ENCODE assay signal across 19 cellular contexts in genomic region chr7:41685684-41686083, GRCh38. TPM values are rescaled to one million over a fixed set of nuclear protein-coding genes. Genes with fewer than 3 reads are reported as not detected.
A peak's percentile ranks its signal among the peaks of the same experiment; 100 is the strongest.
DNase-seq lines count a peak whose midpoint lies in the region; ATAC-seq, FAIRE-seq and TF ChIP-seq lines count a peak whose summit lies in the region.
"Had no signal": no experiment of that assay in that cellular context is flagged by ENCODE, and none has a peak within 500 bp of the region (broad histone marks: within the 10 kb centered on the region; RNA-seq: fewer than 3 reads in every experiment).

No MANE protein-coding gene starts in this region.

- DNase-seq in A172 (ENCODE audit: low spot score) (peak; percentile 58), HT1080 (ENCODE audit: low read depth) (peak; percentile 89), RWPE2 (ENCODE audit: low spot score) (no peak), endothelial cell of umbilical vein (ENCODE audit: low read depth, low spot score) (peak; percentile 76)
- DNase-seq in activated CD8-positive, alpha-beta memory T cell treated with anti-CD3 and anti-CD28 coated beads, Interleukin-2, amount 50 U/mL, for 48 hours = no peak
- DNase-seq: activated CD4-positive, alpha-beta memory T cell treated with anti-CD3 and anti-CD28 coated beads, Interleukin-2, amount 10 ng/mL, durations not matched to agents 7 days and 5 days; activated naive CD8-positive, alpha-beta T cell treated with anti-CD3 and anti-CD28 coated beads, Interleukin-2, amount 10 ng/mL, durations not matched to agents 7 days and 5 days; activated T-cell treated with anti-CD3 and anti-CD28 coated beads, Interleukin-2, amount 50 U/mL, for 72 hours; CD4-positive, CD25-positive, alpha-beta regulatory T cell; left cardiac atrium; MM.1S; NCI-H526; stimulated activated naive CD8-positive, alpha-beta T cell treated with anti-CD3 and anti-CD28 coated beads, Interleukin-15, amount 100 ng/mL, for 72 hours; WERI-Rb-1 had no signal

- TF ChIP-seq POLR2A in endothelial cell of umbilical vein (IDR thresholded peaks at IDR 0.05; ENCODE audit: low read depth, low read length) = no peak

- BruUV-seq in endothelial cell of umbilical vein (replicated peaks; lab: Mats Ljungman, UMichigan) = no TSS peak

- FAIRE-seq in endothelial cell of umbilical vein (lab: Jason Lieb, UNC) = peak; percentile 57

- dilution Hi-C loops in endothelial cell of umbilical vein (cut with MboI; ENCODE audit: extremely low pct_ligation_motif_present, low sequenced_read_pairs) = no loop called here

- no peaks in the 10 kb centered on the region for H3K9me1 ChIP-seq in endothelial cell of umbilical vein (replicated peaks; ENCODE audit: control insufficient read depth, extremely low read depth, insufficient read depth, low read length)

- peaks cover 3% of the 10 kb centered on the region for H3K79me2 ChIP-seq in endothelial cell of umbilical vein (ENCODE audit: control insufficient read depth, insufficient read depth, low read length)

- H3K9me3 ChIP-seq in RWPE2 (ENCODE audit: severe bottlenecking) = no peaks in the 10 kb centered on the region
- no peaks in the 10 kb centered on the region for H3K9me3 ChIP-seq in endothelial cell of umbilical vein (replicated peaks; ENCODE audit: control insufficient read depth, insufficient read depth, low read length)
- H3K9me3 ChIP-seq: right atrium auricular region had no signal

- peak overlapping the region; percentile 52 for H3K4me2 ChIP-seq in endothelial cell of umbilical vein (ENCODE audit: insufficient read depth, low read length)
- H3K4me2 ChIP-seq: neural progenitor cell had no signal

- H3K4me3 ChIP-seq in RWPE2 (ENCODE audit: severe bottlenecking) = no peak overlapping the region
- H3K4me3 ChIP-seq in endothelial cell of umbilical vein (replicated peaks in 1 of 3; ENCODE audit: insufficient read depth in 1 of 3, low read depth in 1 of 3, low read length in 3 of 3) = no peak overlapping the region
- H3K4me3 ChIP-seq: neural progenitor cell, right atrium auricular region had no signal

- intact Hi-C loops in endothelial cell of umbilical vein (cut with micrococcal nuclease) = loop anchor here (1.0 kb wide), 1 partner anchor 10 kb away; no protein-coding TSS in a partner anchor

- TF ChIP-seq CTCF in RWPE2 (IDR thresholded peaks at IDR 0.05; ENCODE audit: poor library complexity, severe bottlenecking) (no peak), endothelial cell of umbilical vein (IDR thresholded peaks at IDR 0.05; ENCODE audit: extremely low read depth in 1 of 2, insufficient read depth in 1 of 2, low read depth in 1 of 2, low read length in 2 of 2) (no peak)

- ATAC-seq in RWPE2 (ENCODE audit: low read depth) (peak; percentile 8; the same call in 1 of the 3 replicates), GM21619 (IDR thresholded peaks at IDR 0.05; ENCODE audit: unreplicated experiment) (no peak), GM21390 (IDR thresholded peaks at IDR 0.05; ENCODE audit: unreplicated experiment) (no peak), HG03108 (IDR thresholded peaks at IDR 0.05; ENCODE audit: unreplicated experiment) (no peak)
- ATAC-seq: activated T-cell treated with anti-CD3 and anti-CD28 coated beads, Interleukin-2, amount 50 U/mL, for 72 hours; left cardiac atrium; stimulated activated naive CD8-positive, alpha-beta T cell treated with anti-CD3 and anti-CD28 coated beads, Interleukin-15, amount 100 ng/mL, for 72 hours had no signal

- peak overlapping the region; percentile 51 for H3K27ac ChIP-seq in RWPE2 (ENCODE audit: poor library complexity, severe bottlenecking)
- peak overlapping the region; percentile 35 for H3K27ac ChIP-seq in endothelial cell of umbilical vein (ENCODE audit: insufficient read depth, low read depth, low read length)
- H3K27ac ChIP-seq: neural progenitor cell, right atrium auricular region, WERI-Rb-1 had no signal

- no peak overlapping the region for H2AFZ ChIP-seq in endothelial cell of umbilical vein (ENCODE audit: low read depth, low read length)
- H2AFZ ChIP-seq: neural progenitor cell had no signal

- H3K36me3 ChIP-seq in RWPE2 (ENCODE audit: low read depth) (peaks cover 36% of the 10 kb centered on the region), endothelial cell of umbilical vein (ENCODE audit: control insufficient read depth in 2 of 2, extremely low read depth in 1 of 2, insufficient read depth in 2 of 2, low read length in 2 of 2) (peaks cover 9 to 13% of the 10 kb centered on the region in 2 experiments)
- H3K36me3 ChIP-seq: neural progenitor cell, right atrium auricular region, WERI-Rb-1 had no signal

- POLR2A ChIA-PET in endothelial cell of umbilical vein (lab: Charles Lee) = no interaction called here

- peak overlapping the region; percentile 19 for H3K9ac ChIP-seq in endothelial cell of umbilical vein (replicated peaks; ENCODE audit: extremely low read depth, insufficient read depth, low read length)
- H3K9ac ChIP-seq: neural progenitor cell had no signal

- no peaks in the 10 kb centered on the region for H3K4me1 ChIP-seq in RWPE2 (ENCODE audit: insufficient read depth, poor library complexity, severe bottlenecking)
- H3K4me1 ChIP-seq in endothelial cell of umbilical vein (ENCODE audit: control insufficient read depth, extremely low read depth, insufficient read depth, low read length) = peaks cover 24% of the 10 kb centered on the region
- H3K4me1 ChIP-seq: right atrium auricular region had no signal

- CTCF ChIA-PET in endothelial cell of umbilical vein (lab: Charles Lee) = interaction anchor here (0.9 to 1.6 kb wide), 5 partner anchors 9 to 1453 kb away, joined by 3 to 6 read pairs (median 4); no protein-coding TSS in a partner anchor

- H4K20me1 ChIP-seq in endothelial cell of umbilical vein (replicated peaks; ENCODE audit: control insufficient read depth, extremely low read depth, insufficient read depth, low read length) = no peaks in the 10 kb centered on the region

- H3K27me3 ChIP-seq in RWPE2 (ENCODE audit: insufficient read depth, poor library complexity, severe bottlenecking) (no peaks in the 10 kb centered on the region), endothelial cell of umbilical vein (ENCODE audit: control insufficient read depth in 2 of 2, insufficient read depth in 2 of 2, low read length in 2 of 2) (no peaks in the 10 kb centered on the region)
- H3K27me3 ChIP-seq: neural progenitor cell, right atrium auricular region had no signal

TF ChIP-seq in endothelial cell of umbilical vein, 7 proteins besides CTCF, POLR2A, EP300 and RAD21:
- TF ChIP-seq EZH2 (IDR thresholded peaks at IDR 0.05; ENCODE audit: borderline replicate concordance, low read depth, low read length, severe bottlenecking) (no peak), JUN (IDR thresholded peaks at IDR 0.05; ENCODE audit: borderline replicate concordance, insufficient read depth, insufficient read length, low read depth) (peak; percentile 48), MYC (IDR thresholded peaks at IDR 0.05; ENCODE audit: low read depth, low read length) (no peak), POLR2AphosphoS5 (IDR thresholded peaks at IDR 0.05; ENCODE audit: insufficient read depth, low read depth, low read length) (peak; percentile 45), MAX (IDR thresholded peaks at IDR 0.05; ENCODE audit: insufficient read depth, insufficient read length) (no peak), FOS (IDR thresholded peaks at IDR 0.05; ENCODE audit: borderline replicate concordance, insufficient read depth, low read length) (peak; percentile 53), GATA2 (IDR thresholded peaks at IDR 0.05; ENCODE audit: insufficient read depth, insufficient read length, low read depth, low read length) (peak; percentile 28)
TF ChIP-seq in endothelial cell of umbilical vein: peak in this region for 4.

RNA-seq across cellular contexts. Expression of gene INHBA, which starts 17.2 kb away (rescaled TPM):
- total RNA-seq in A172 (2014; rRNA removed; shearing (Covaris generic)) = 0.34 and 0.53 TPM in 2 replicates
- total RNA-seq in HT1080 (2014; rRNA removed; shearing (Covaris generic)) = 1.1 and 1.7 TPM in 2 replicates
- polyA plus RNA-seq in HT1080 (2015; cell fraction: cytosol; rRNA removed) = 9.3 and 12.0 TPM in 2 replicates
- 29.4 and 32.1 TPM in 2 replicates for polyA plus RNA-seq in HT1080 (2015; cell fraction: nucleus; rRNA removed)
- 23.2 and 32.3 TPM in 2 replicates for total RNA-seq in endothelial cell of umbilical vein
- polyA plus RNA-seq in endothelial cell of umbilical vein = 21.4 and 22.9 TPM in 2 replicates
- 19.5 and 20.3 TPM in 2 replicates for polyA plus RNA-seq in endothelial cell of umbilical vein (2011; cell fraction: cytosol; rRNA removed)
- polyA plus RNA-seq in endothelial cell of umbilical vein (2011; cell fraction: nucleus; rRNA removed) = 46.6 and 47.7 TPM in 2 replicates
- polyA plus RNA-seq in endothelial cell of umbilical vein (2012) = 36.2 and 75.7 TPM in 2 replicates
- polyA minus RNA-seq in endothelial cell of umbilical vein = 104 and 126 TPM in 2 replicates
- not detected for polyA minus RNA-seq in endothelial cell of umbilical vein (2011; cell fraction: cytosol; rRNA and poly(A)+ RNA removed)
- 69.5 and 79.6 TPM in 2 replicates for polyA minus RNA-seq in endothelial cell of umbilical vein (2011; cell fraction: nucleus; rRNA and poly(A)+ RNA removed)
- total RNA-seq: activated CD4-positive, alpha-beta memory T cell treated with anti-CD3 and anti-CD28 coated beads, Interleukin-2, amount 10 ng/mL, durations not matched to agents 7 days and 5 days; activated naive CD8-positive, alpha-beta T cell treated with anti-CD3 and anti-CD28 coated beads, Interleukin-2, amount 10 ng/mL, durations not matched to agents 7 days and 5 days; CD4-positive, CD25-positive, alpha-beta regulatory T cell had no signal
- polyA plus RNA-seq: CD4-positive, CD25-positive, alpha-beta regulatory T cell had no signal

Comparison
In these comparisons a context has a peak if more than half of its experiments do, and no peak if none do; other contexts are left out.
1. DNase-seq: peak in A172 (single experiment), HT1080 (single experiment) and endothelial cell of umbilical vein (single experiment); none in RWPE2 (single experiment) and activated CD8-positive, alpha-beta memory T cell treated with anti-CD3 and anti-CD28 coated beads, Interleukin-2, amount 50 U/mL, for 48 hours (single experiment).